1 cellular context compared by ENCODE assay signal in genomic region chr9:126320158-126320922, GRCh38.
TF ChIP-seq lines count a peak whose summit lies in the region.

No MANE protein-coding gene starts in this region.

TF ChIP-seq in GM23338, 12 proteins besides CTCF, POLR2A, EP300 and RAD21 (continued from another document):
- no peak for TF ChIP-seq ZNF462 (CRISPR knock-in tag; IDR thresholded peaks at IDR 0.05)
- no peak for TF ChIP-seq ETS1 (IDR thresholded peaks at IDR 0.05)
- no peak for TF ChIP-seq EZH2phosphoT487 (IDR thresholded peaks at IDR 0.05; ENCODE audit: unreplicated experiment)
- TF ChIP-seq EZH2 (IDR thresholded peaks at IDR 0.05; ENCODE audit: low read depth, unreplicated experiment), result no peak
- no peak for TF ChIP-seq CREB1 (CRISPR knock-in tag; IDR thresholded peaks at IDR 0.05; ENCODE audit: low read depth)
- TF ChIP-seq NANOG (IDR thresholded peaks at IDR 0.05; ENCODE audit: borderline replicate concordance), result no peak
- no peak for TF ChIP-seq ZNF331 (CRISPR knock-in tag; IDR thresholded peaks at IDR 0.05; ENCODE audit: low read depth)
- TF ChIP-seq REST (IDR thresholded peaks at IDR 0.05; ENCODE audit: unreplicated experiment), result no peak
- no peak for TF ChIP-seq JUNB (IDR thresholded peaks at IDR 0.05; ENCODE audit: unreplicated experiment)
- no peak for TF ChIP-seq POLR2AphosphoS5 (IDR thresholded peaks at IDR 0.05; ENCODE audit: low read depth)
- TF ChIP-seq ZNF114 (CRISPR knock-in tag; IDR thresholded peaks at IDR 0.05), result no peak
